ENCODE assay signal across 8 cellular contexts in genomic region chr10:72260588-72261322, GRCh38. TPM values are rescaled to one million over a fixed set of nuclear protein-coding genes. Genes with fewer than 3 reads are reported as not detected.
DNase-seq lines count a peak whose midpoint lies in the region; ATAC-seq and TF ChIP-seq lines count a peak whose summit lies in the region.

No MANE protein-coding gene starts in this region.

- H3K9me3 Mint-ChIP-seq in WTC11: no peaks in the 10 kb centered on the region

- peak overlapping the region; percentile 99 for H3K27ac ChIP-seq in caudate nucleus (ENCODE audit: low read depth, low read length)

- H3K27me3 Mint-ChIP-seq in WTC11 (ENCODE audit: low read depth): no peaks in the 10 kb centered on the region; the same call in 1 of the 2 replicates

- H3K4me1 Mint-ChIP-seq in WTC11: peaks cover 70% of the 10 kb centered on the region

- POLR2A ChIA-PET in WTC11 (lab: Charles Lee): interaction anchor here (0.6 to 3.9 kb wide), 23 partner anchors 9 to 192 kb away, joined by 3 to 182 read pairs (median 5); partner anchors contain the start of genes ANAPC16, ASCC1 and DDIT4

- ATAC-seq in GM18502 (IDR thresholded peaks at IDR 0.05; ENCODE audit: poor library complexity, unreplicated experiment) (peak; percentile 55), HG02798 (IDR thresholded peaks at IDR 0.05; ENCODE audit: poor library complexity, unreplicated experiment) (peak; percentile 79), WTC11 (peak; percentile 88)

- H3K4me3 Mint-ChIP-seq in WTC11: peak overlapping the region; percentile 64

- DNase-seq in NCI-H146 (lab: John Stamatoyannopoulos, UW): peak; percentile 82
- DNase-seq in WTC11 (ENCODE audit: low spot score): peak; percentile 98
- DNase-seq in caudate nucleus (lab: John Stamatoyannopoulos, UW): peak in 60 of 61 donors; percentile 38 to 91 (median 80)
- DNase-seq in islet precursor cell: peak; percentile 99
- peak; percentile 60 to 64 for DNase-seq in stimulated activated CD4-positive, alpha-beta T cell treated with anti-CD3 and anti-CD28 coated beads, Interleukin-15, amount 100 ng/mL, for 1 hour (ENCODE audit: low read depth in 1 of 2, low spot score in 1 of 2)
- no peak for DNase-seq in NCI-H2196 (lab: John Stamatoyannopoulos, UW; ENCODE audit: unreplicated experiment)

- TF ChIP-seq CTCF in WTC11 (IDR thresholded peaks at IDR 0.05): no peak

- peak overlapping the region; percentile 99 for H3K27ac Mint-ChIP-seq in WTC11

- no peaks in the 10 kb centered on the region for H3K36me3 Mint-ChIP-seq in WTC11

- CTCF ChIA-PET in WTC11 (lab: Charles Lee): interaction anchor here (0.6 to 6.1 kb wide), 22 partner anchors 9 to 212 kb away, joined by 3 to 75 read pairs (median 4); partner anchors contain the start of genes ANAPC16, ASCC1 and DDIT4

TF ChIP-seq in WTC11, 78 proteins besides CTCF, POLR2A, EP300 and RAD21 (continues in another document):
- TF ChIP-seq TEAD1 (CRISPR knock-in tag; IDR thresholded peaks at IDR 0.05) (peak; percentile 52; the same call in 1 of the 2 replicates), CDX4 (CRISPR knock-in tag; IDR thresholded peaks at IDR 0.05; ENCODE audit: borderline replicate concordance) (no peak), MXD4 (CRISPR knock-in tag; IDR thresholded peaks at IDR 0.05; ENCODE audit: borderline replicate concordance) (no peak), ZNF425 (CRISPR knock-in tag; conservative IDR thresholded peaks at IDR 0.05) (no peak), FOXP4 (CRISPR knock-in tag; IDR thresholded peaks at IDR 0.05) (peak; percentile 71; the same call in 1 of the 2 replicates), MLX (CRISPR knock-in tag; IDR thresholded peaks at IDR 0.05) (no peak), ZNF138 (CRISPR knock-in tag; conservative IDR thresholded peaks at IDR 0.05) (no peak), RELA (CRISPR knock-in tag; IDR thresholded peaks at IDR 0.05; ENCODE audit: borderline replicate concordance) (no peak), SOX15 (CRISPR knock-in tag; IDR thresholded peaks at IDR 0.05) (no peak), ZNF416 (CRISPR knock-in tag; IDR thresholded peaks at IDR 0.05) (no peak), PRRX2 (CRISPR knock-in tag; IDR thresholded peaks at IDR 0.05) (no peak), NFATC4 (CRISPR knock-in tag; IDR thresholded peaks at IDR 0.05) (no peak), MAX (CRISPR knock-in tag; IDR thresholded peaks at IDR 0.05) (peak; percentile 84; the same call in 1 of the 2 replicates), ARID4B (CRISPR knock-in tag; IDR thresholded peaks at IDR 0.05; ENCODE audit: borderline replicate concordance) (no peak), CBFB (CRISPR knock-in tag; IDR thresholded peaks at IDR 0.05; ENCODE audit: low read depth) (no peak; the same call in 1 of the 2 replicates), ZNF317 (CRISPR knock-in tag; IDR thresholded peaks at IDR 0.05; ENCODE audit: borderline replicate concordance, low read depth) (no peak), KAT7 (CRISPR knock-in tag; IDR thresholded peaks at IDR 0.05; ENCODE audit: borderline replicate concordance) (no peak), ETV6 (CRISPR knock-in tag; IDR thresholded peaks at IDR 0.05) (peak; percentile 52; the same call in 1 of the 2 replicates), USF2 (CRISPR knock-in tag; IDR thresholded peaks at IDR 0.05) (no peak; the same call in 1 of the 2 replicates), ZNF423 (CRISPR knock-in tag; IDR thresholded peaks at IDR 0.05) (peak; percentile 82), ZNF232 (CRISPR knock-in tag; IDR thresholded peaks at IDR 0.05) (peak; percentile 77; the same call in 1 of the 2 replicates), RORB (CRISPR knock-in tag; IDR thresholded peaks at IDR 0.05) (no peak)

RNA-seq across cellular contexts. Expression of gene DDIT4, which starts 13.0 kb away (rescaled TPM):
- 118 to 158 TPM (median 153 TPM) in 3 replicates for total RNA-seq in WTC11 (2021)

RNA-seq across cellular contexts. Expression of gene ASCC1, which starts 44.7 kb away (rescaled TPM):
- 30.4 to 38.7 TPM (median 32.5 TPM) in 3 replicates for total RNA-seq in WTC11 (2021)

RNA-seq across cellular contexts. Expression of gene ANAPC16, which starts 44.9 kb away (rescaled TPM):
- 52.3 to 72.4 TPM (median 72.3 TPM) in 3 replicates for total RNA-seq in WTC11 (2021)
